In genomic region chr6:10613077-10613476, GRCh38 we compare ENCODE assay signal across 19 cellular contexts.
DNase-seq lines count a peak whose midpoint lies in the region; ATAC-seq and TF ChIP-seq lines count a peak whose summit lies in the region.
"Had no signal": no experiment of that assay in that cellular context is flagged by ENCODE, and none has a peak within 500 bp of the region (broad histone marks: within the 10 kb centered on the region; RNA-seq: fewer than 3 reads in every experiment).

No MANE protein-coding gene starts in this region.

- H3K27me3 ChIP-seq in hepatocyte = no peaks in the 10 kb centered on the region
- H3K27me3 ChIP-seq in sigmoid colon = no peaks in the 10 kb centered on the region
- H3K27me3 ChIP-seq: foreskin keratinocyte had no signal

- H3K4me3 ChIP-seq in hepatocyte = no peak overlapping the region
- no peak overlapping the region for H3K4me3 ChIP-seq in sigmoid colon

- TF ChIP-seq CTCF in VCaP (conservative IDR thresholded peaks at IDR 0.05) (no peak), hepatocyte (IDR thresholded peaks at IDR 0.05; ENCODE audit: poor library complexity) (no peak), sigmoid colon (IDR thresholded peaks at IDR 0.05) (no peak)

- no peak for TF ChIP-seq POLR2A in sigmoid colon (IDR thresholded peaks at IDR 0.05)

- H3K4me2 ChIP-seq in hepatocyte = peak overlapping the region; percentile 26
- H3K4me2 ChIP-seq: SK-N-SH had no signal

- 26% methylated on average over 3 of the region's 3 CpGs for WGBS in hepatocyte (ENCODE audit: low lambda C conversion rate, missing lambda C conversion rate)
- 18 to 51% methylated on average over 3 of the region's 3 CpGs for WGBS in sigmoid colon, 2 donors

- peaks cover 9% of the 10 kb centered on the region for H3K4me1 ChIP-seq in hepatocyte (ENCODE audit: insufficient read depth)
- peaks cover 0 to 54% (median 48%) of the 10 kb centered on the region in 4 donors for H3K4me1 ChIP-seq in sigmoid colon
- H3K4me1 ChIP-seq: foreskin keratinocyte had no signal

- H3K36me3 ChIP-seq in hepatocyte (replicated peaks; ENCODE audit: insufficient read depth, low read depth) (no peaks in the 10 kb centered on the region), sigmoid colon (no peaks in the 10 kb centered on the region)

- no peaks in the 10 kb centered on the region for H3K9me2 ChIP-seq in hepatocyte (replicated peaks; ENCODE audit: insufficient read depth)
- H3K9me2 ChIP-seq: SK-N-SH had no signal

- no peaks in the 10 kb centered on the region for H3K9me3 ChIP-seq in hepatocyte (ENCODE audit: low read depth)
- H3K9me3 ChIP-seq in sigmoid colon = no peaks in the 10 kb centered on the region
- H3K9me3 ChIP-seq: Caco-2, SK-N-SH had no signal

- intact Hi-C loops in sigmoid colon (cut with DNase I) = loop anchor here (5.0 kb wide), 2 partner anchors 56 to 101 kb away; no protein-coding TSS in a partner anchor

- TF ChIP-seq EP300 in sigmoid colon (IDR thresholded peaks at IDR 0.05) = no peak

- ATAC-seq in HG03571 (IDR thresholded peaks at IDR 0.05; ENCODE audit: unreplicated experiment) = no peak
- no peak for ATAC-seq in SK-N-SH treated with all-trans-retinoic acid at 6 μM for 48 hours
- ATAC-seq: foreskin keratinocyte; HCT116; left ventricle myocardium superior; Panc1; stimulated activated naive CD8-positive, alpha-beta T cell treated with anti-CD3 and anti-CD28 coated beads, Interleukin-15, amount 100 ng/mL, for 72 hours had no signal

- H4K20me1 ChIP-seq in hepatocyte (ENCODE audit: insufficient read depth, poor library complexity, severe bottlenecking) = peaks cover 4% of the 10 kb centered on the region

- H3K27ac ChIP-seq in VCaP (peak overlapping the region; percentile 68), hepatocyte (no peak overlapping the region), sigmoid colon (peak overlapping the region; percentile 56 to 80 (median 69))
- H3K27ac ChIP-seq: foreskin keratinocyte had no signal

- peak; percentile 13 for DNase-seq in EL
- DNase-seq in hepatocyte (ENCODE audit: low spot score) = no peak
- no peak for DNase-seq in sigmoid colon
- no peak for DNase-seq in UCSD-AML1 (lab: John Stamatoyannopoulos, UW; ENCODE audit: unreplicated experiment)
- DNase-seq: activated CD4-positive, alpha-beta T cell treated with anti-CD3 and anti-CD28 coated beads for 4 hours; activated effector memory CD4-positive, alpha-beta T cell treated with Interleukin-2 at 50 U/mL for 16 hours; Caco-2; foreskin keratinocyte; left ventricle myocardium superior; NCI-H1436; occipital lobe; SK-N-SH; stimulated activated naive CD8-positive, alpha-beta T cell treated with anti-CD3 and anti-CD28 coated beads, Interleukin-15, amount 100 ng/mL, for 72 hours; T1000 had no signal

- peaks cover 43% of the 10 kb centered on the region for H3K79me2 ChIP-seq in hepatocyte

- H2AFZ ChIP-seq in hepatocyte = no peak overlapping the region

TF ChIP-seq in SK-N-SH treated with all-trans-retinoic acid at 6 μM for 48 hours, 23 proteins besides CTCF, POLR2A, EP300 and RAD21:
- no peak for TF ChIP-seq RARB (CRISPR knock-in tag; IDR thresholded peaks at IDR 0.05)
- TF ChIP-seq ZNF565 (CRISPR knock-in tag; conservative IDR thresholded peaks at IDR 0.05; ENCODE audit: low read depth) = no peak
- TF ChIP-seq CSDC2 (CRISPR knock-in tag; IDR thresholded peaks at IDR 0.05) = no peak
